ENCODE assay signal across 11 cellular contexts in the genomic region with DNA sequence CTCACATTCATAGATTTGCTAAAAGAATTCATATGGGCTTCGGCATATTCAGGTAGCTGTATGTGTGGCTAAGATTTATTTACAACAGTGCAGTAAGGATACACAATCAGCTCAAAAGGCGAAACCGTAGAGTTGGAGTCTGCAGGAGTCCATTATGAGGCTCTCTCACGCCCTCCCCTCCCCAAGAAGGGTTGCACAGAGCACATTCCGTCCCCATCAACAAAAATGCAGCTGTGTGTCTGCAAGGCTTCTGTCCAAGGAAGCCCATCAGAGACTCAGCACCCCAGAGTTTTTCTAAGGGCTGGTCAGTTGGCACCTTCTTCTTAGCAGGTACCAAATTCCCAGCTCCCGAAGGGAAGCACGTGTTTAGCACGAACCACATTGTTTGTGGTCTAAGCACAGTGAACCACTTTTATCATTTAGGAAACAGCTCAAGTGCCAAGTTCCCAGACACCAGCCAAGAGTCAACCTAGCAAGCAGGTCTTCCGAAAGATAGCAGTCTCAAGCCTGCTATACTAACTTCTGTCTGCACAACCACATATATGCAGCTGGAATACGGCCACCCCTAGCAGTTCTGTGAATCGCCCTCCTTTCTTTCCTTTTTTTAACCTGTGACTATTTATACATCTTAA. TPM values are rescaled to one million over a fixed set of nuclear protein-coding genes. Genes with fewer than 3 reads are reported as not detected.
A peak's percentile ranks its signal among the peaks of the same experiment; 100 is the strongest.
DNase-seq lines count a peak whose midpoint lies in the region; ATAC-seq and TF ChIP-seq lines count a peak whose summit lies in the region.
"Had no signal": no experiment of that assay in that cellular context is flagged by ENCODE, and none has a peak within 500 bp of the region (broad histone marks: within the 10 kb centered on the region; RNA-seq: fewer than 3 reads in every experiment).

No MANE protein-coding gene starts in this region.

- no peak for TF ChIP-seq POLR2A in sigmoid colon (IDR thresholded peaks at IDR 0.05)

- ATAC-seq in heart right ventricle (peak in 3 of 8 donors; percentile 9 to 50 (median 13)), GM21390 (IDR thresholded peaks at IDR 0.05; ENCODE audit: unreplicated experiment) (no peak)

- H3K9ac ChIP-seq in adipocyte (ENCODE audit: low read length): peak overlapping the region; percentile 48

- peak in 1 of 4 donors; percentile 51 for TF ChIP-seq EP300 in sigmoid colon (IDR thresholded peaks at IDR 0.05)

- H3K4me3 ChIP-seq in adipocyte (ENCODE audit: low read length): peak overlapping the region; percentile 20
- H3K4me3 ChIP-seq in heart right ventricle: no peak overlapping the region
- H3K4me3 ChIP-seq in sigmoid colon: no peak overlapping the region

- H3K4me1 ChIP-seq in adipocyte (ENCODE audit: control insufficient read depth, insufficient read depth, low read length) (peaks cover 22% of the 10 kb centered on the region), heart right ventricle (peaks cover 7 to 46% (median 27%) of the 10 kb centered on the region in 9 donors), sigmoid colon (peaks cover 0 to 31% (median 28%) of the 10 kb centered on the region in 4 donors)

- WGBS in heart right ventricle, 2 donors: 54 to 67% methylated on average over 11 of the region's 11 CpGs
- 73 to 89% methylated on average over 11 of the region's 11 CpGs for WGBS in sigmoid colon, 2 donors

- DNase-seq in ELR (ENCODE audit: low read depth) (peak; percentile 18), adipocyte (ENCODE audit: low read depth) (peak; percentile 19), heart right ventricle (no peak), sigmoid colon (no peak), occipital lobe (lab: John Stamatoyannopoulos, UW) (no peak), HuH-7 (ENCODE audit: low spot score) (no peak), CD1c-positive myeloid dendritic cell (ENCODE audit: extremely low spot score) (no peak)
- DNase-seq: activated T-cell treated with anti-CD3 and anti-CD28 coated beads for 4 hours; COR-L47; effector memory CD4-positive, alpha-beta T cell had no signal

- H3K9me3 ChIP-seq in adipocyte (ENCODE audit: control insufficient read depth, low read length) (peaks cover 10% of the 10 kb centered on the region), heart right ventricle (peaks cover 0 to 10% (median 0%) of the 10 kb centered on the region in 11 donors), sigmoid colon (no peaks in the 10 kb centered on the region)

- H3K27ac ChIP-seq in heart right ventricle: peak overlapping the region; percentile 24 to 86 (median 68)
- peak overlapping the region; percentile 64 to 85 (median 82) for H3K27ac ChIP-seq in sigmoid colon

- H3K36me3 ChIP-seq in adipocyte (ENCODE audit: control insufficient read depth, insufficient read depth, low read length, severe bottlenecking) (no peaks in the 10 kb centered on the region), heart right ventricle (no peaks in the 10 kb centered on the region), sigmoid colon (no peaks in the 10 kb centered on the region)

- no peak for TF ChIP-seq CTCF in heart right ventricle (IDR thresholded peaks at IDR 0.05)
- TF ChIP-seq CTCF in sigmoid colon (IDR thresholded peaks at IDR 0.05): no peak

- intact Hi-C loops in heart right ventricle (cut with DNase I) (no loop called here), sigmoid colon (cut with DNase I) (no loop called here)

- no peaks in the 10 kb centered on the region for H3K27me3 ChIP-seq in adipocyte (replicated peaks; ENCODE audit: control insufficient read depth, insufficient read depth, low read length)
- no peaks in the 10 kb centered on the region for H3K27me3 ChIP-seq in heart right ventricle
- no peaks in the 10 kb centered on the region for H3K27me3 ChIP-seq in sigmoid colon

RNA-seq across cellular contexts. Expression of a gene that starts 28.5 kb away (rescaled TPM):
- total RNA-seq in heart right ventricle: 1 to 10 TPM; 3.3 to 7.6 (median 5.7) TPM
- 1 to 10 TPM; 3.2 to 3.4 TPM for polyA plus RNA-seq in heart right ventricle
- 10 to 100 TPM; 10.0 to 13.7 (median 12.1) TPM for total RNA-seq in sigmoid colon
- polyA plus RNA-seq in sigmoid colon: 10 to 100 TPM in 1 of 3 donors, 1 to 10 TPM in 2; 4.2 to 12.2 (median 8.6) TPM
- total RNA-seq in occipital lobe: 12.8 TPM

Comparison
In these comparisons a context has a peak if more than half of its experiments do, and no peak if none do; other contexts are left out.
1. DNase-seq: peak in ELR (single experiment) and adipocyte (single experiment); none in heart right ventricle (0 of 2), sigmoid colon (single experiment), occipital lobe (single experiment), HuH-7 (single experiment) and CD1c-positive myeloid dendritic cell (single experiment).